In genomic region chrX:19257001-19257400, GRCh38 we compare ENCODE assay signal across 18 cellular contexts.
A peak's percentile ranks its signal among the peaks of the same experiment; 100 is the strongest.
DNase-seq lines count a peak whose midpoint lies in the region; ATAC-seq and TF ChIP-seq lines count a peak whose summit lies in the region.
"Had no signal": no experiment of that assay in that cellular context is flagged by ENCODE, and none has a peak within 500 bp of the region (broad histone marks: within the 10 kb centered on the region; RNA-seq: fewer than 3 reads in every experiment).

No MANE protein-coding gene starts in this region.

- H3K4me1 Mint-ChIP-seq in activated CD4-positive, alpha-beta T cell treated with anti-CD3 and anti-CD28 coated beads for 36 hours, result no peaks in the 10 kb centered on the region
- H3K4me1 Mint-ChIP-seq in nephron progenitor cell, result no peaks in the 10 kb centered on the region
- H3K4me1 Mint-ChIP-seq: B cell, IgD-negative memory B cell had no signal

- no peak overlapping the region for H3K27ac ChIP-seq in sigmoid colon
- H3K27ac ChIP-seq: 22Rv1; BLaER1 treated with 17β-estradiol and CSF1 and Interleukin-3, amounts not matched to agents 10 nM and 100 nM; HL-60 had no signal

- no peaks in the 10 kb centered on the region for H3K9me3 ChIP-seq in sigmoid colon
- H3K9me3 ChIP-seq: BLaER1 treated with 17β-estradiol and CSF1 and Interleukin-3, amounts not matched to agents 10 nM and 100 nM had no signal

- DNase-seq in NCI-H2171 treated with DMSO at 0.1 percent for 48 hours (lab: John Stamatoyannopoulos, UW), result peak; percentile 46
- no peak for DNase-seq in NCI-H2171 (lab: John Stamatoyannopoulos, UW)
- DNase-seq in RPMI7951 (ENCODE audit: low read depth), result peak; percentile 3
- no peak for DNase-seq in sciatic nerve (ENCODE audit: low spot score)
- DNase-seq in activated CD4-positive, alpha-beta T cell treated with anti-CD3 and anti-CD28 coated beads for 36 hours, result no peak
- DNase-seq in sigmoid colon, result no peak
- DNase-seq in nephron progenitor cell, result no peak
- DNase-seq: CD8-positive, alpha-beta T cell; COR-L47; DMS 273 treated with DMSO at 0.1 percent for 48 hours; GDM1; HCEC 1CT had no signal

- H3K4me1 ChIP-seq in sigmoid colon, result no peaks in the 10 kb centered on the region
- H3K4me1 ChIP-seq: BLaER1 treated with 17β-estradiol and CSF1 and Interleukin-3, amounts not matched to agents 10 nM and 100 nM had no signal

- no peak for TF ChIP-seq POLR2A in sigmoid colon (IDR thresholded peaks at IDR 0.05)

- no peak overlapping the region for H3K4me3 Mint-ChIP-seq in activated CD4-positive, alpha-beta T cell treated with anti-CD3 and anti-CD28 coated beads for 36 hours
- no peak overlapping the region for H3K4me3 Mint-ChIP-seq in nephron progenitor cell
- H3K4me3 Mint-ChIP-seq: B cell; CD8-positive, alpha-beta T cell; GM23338; IgD-negative memory B cell had no signal

- ATAC-seq in sciatic nerve, result peak; percentile 72
- ATAC-seq in activated CD4-positive, alpha-beta T cell treated with anti-CD3 and anti-CD28 coated beads for 36 hours, result no peak
- ATAC-seq: CD8-positive, alpha-beta T cell; GM23338 had no signal

- WGBS in sigmoid colon, 2 donors, result 87 to 88% methylated on average over 8 of the region's 8 CpGs

- peaks cover 4% of the 10 kb centered on the region for H3K27me3 Mint-ChIP-seq in activated CD4-positive, alpha-beta T cell treated with anti-CD3 and anti-CD28 coated beads for 36 hours
- no peaks in the 10 kb centered on the region for H3K27me3 Mint-ChIP-seq in nephron progenitor cell (ENCODE audit: low read depth, poor library complexity)

- no peaks in the 10 kb centered on the region for H3K27me3 ChIP-seq in sigmoid colon

- no peak overlapping the region for H3K4me3 ChIP-seq in sigmoid colon
- H3K4me3 ChIP-seq: BLaER1 treated with 17β-estradiol and CSF1 and Interleukin-3, amounts not matched to agents 10 nM and 100 nM; GM23338 had no signal

- POLR2A ChIA-PET in activated CD4-positive, alpha-beta T cell treated with anti-CD3 and anti-CD28 coated beads for 36 hours (lab: Charles Lee), result no interaction called here

- no peak for TF ChIP-seq EP300 in sigmoid colon (IDR thresholded peaks at IDR 0.05)

- intact Hi-C loops in sciatic nerve (cut with DNase I), result no loop called here
- intact Hi-C loops in activated CD4-positive, alpha-beta T cell treated with anti-CD3 and anti-CD28 coated beads for 36 hours (cut with DNase I, micrococcal nuclease), result no loop called here
- intact Hi-C loops in sigmoid colon (cut with DNase I), result no loop called here

- H3K36me3 ChIP-seq in sigmoid colon, result no peaks in the 10 kb centered on the region
- H3K36me3 ChIP-seq: BLaER1 treated with 17β-estradiol and CSF1 and Interleukin-3, amounts not matched to agents 10 nM and 100 nM had no signal

- no peaks in the 10 kb centered on the region for H3K36me3 Mint-ChIP-seq in activated CD4-positive, alpha-beta T cell treated with anti-CD3 and anti-CD28 coated beads for 36 hours (ENCODE audit: low read depth)
- H3K36me3 Mint-ChIP-seq in nephron progenitor cell (ENCODE audit: low read depth), result no peaks in the 10 kb centered on the region
- H3K36me3 Mint-ChIP-seq: CD8-positive, alpha-beta T cell; IgD-negative memory B cell had no signal

- H3K27ac Mint-ChIP-seq in activated CD4-positive, alpha-beta T cell treated with anti-CD3 and anti-CD28 coated beads for 36 hours, result no peak overlapping the region
- no peak overlapping the region for H3K27ac Mint-ChIP-seq in nephron progenitor cell
- H3K27ac Mint-ChIP-seq: B cell; CD8-positive, alpha-beta T cell; GM23338; IgD-negative memory B cell had no signal

- no peaks in the 10 kb centered on the region for H3K9me3 Mint-ChIP-seq in activated CD4-positive, alpha-beta T cell treated with anti-CD3 and anti-CD28 coated beads for 36 hours (ENCODE audit: low read depth)
- peaks cover 43% of the 10 kb centered on the region for H3K9me3 Mint-ChIP-seq in nephron progenitor cell
- H3K9me3 Mint-ChIP-seq: CD8-positive, alpha-beta T cell; IgD-negative memory B cell had no signal

- CTCF ChIA-PET in activated CD4-positive, alpha-beta T cell treated with anti-CD3 and anti-CD28 coated beads for 36 hours (lab: Charles Lee), result no interaction called here

- TF ChIP-seq CTCF in sigmoid colon (IDR thresholded peaks at IDR 0.05) (no peak), nephron progenitor cell (IDR thresholded peaks at IDR 0.05) (no peak)

Comparison
In these comparisons a context has a peak if more than half of its experiments do, and no peak if none do; other contexts are left out.
1. DNase-seq: peak in NCI-H2171 treated with DMSO at 0.1 percent for 48 hours (single experiment) and RPMI7951 (single experiment); none in NCI-H2171 (single experiment), sciatic nerve (single experiment), activated CD4-positive, alpha-beta T cell treated with anti-CD3 and anti-CD28 coated beads for 36 hours (single experiment), sigmoid colon (single experiment) and nephron progenitor cell (single experiment).